ENCODE assay signal across 9 cellular contexts in the genomic region with DNA sequence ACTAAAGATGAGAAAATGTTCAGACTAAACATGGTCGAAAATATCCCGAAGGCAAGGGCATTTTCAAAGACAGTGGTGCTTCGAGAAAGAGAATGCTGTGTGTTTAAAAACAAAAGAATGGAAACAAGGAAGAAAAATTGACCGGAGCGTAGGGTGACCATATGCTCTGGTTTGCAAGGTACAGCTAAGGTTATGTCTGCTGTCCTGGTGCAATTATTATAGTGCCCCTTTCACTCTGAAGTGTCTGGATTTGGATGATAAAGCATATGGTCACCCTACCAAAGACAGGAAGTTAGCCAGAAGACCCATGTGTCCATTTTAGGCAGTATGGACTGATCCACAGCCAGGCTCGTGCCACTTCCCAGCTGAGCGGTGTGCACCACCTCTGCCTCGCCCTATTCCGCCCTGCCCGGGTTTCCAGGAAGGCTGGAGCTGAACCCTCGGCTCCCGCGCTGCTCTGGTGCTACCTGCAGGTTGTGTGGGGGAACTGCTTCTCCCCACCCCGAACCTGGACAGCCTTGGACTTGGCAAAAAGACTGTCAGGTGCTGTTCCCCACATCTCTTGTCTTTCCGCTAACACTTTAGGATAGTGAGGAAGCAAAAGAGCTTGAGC. TPM values are rescaled to one million over a fixed set of nuclear protein-coding genes. Genes with fewer than 3 reads are reported as not detected.
DNase-seq lines count a peak whose midpoint lies in the region; ATAC-seq and TF ChIP-seq lines count a peak whose summit lies in the region.
"Had no signal": no experiment of that assay in that cellular context is flagged by ENCODE, and none has a peak within 500 bp of the region (broad histone marks: within the 10 kb centered on the region; RNA-seq: fewer than 3 reads in every experiment).

No MANE protein-coding gene starts in this region.

- H3K4me3 Mint-ChIP-seq in activated T-cell treated with anti-CD3 and anti-CD28 coated beads, Interleukin-2, amount 50 U/mL, for 72 hours = no peak overlapping the region
- H3K4me3 Mint-ChIP-seq in activated T-helper 1 cell treated with anti-CD3 and anti-CD28 coated beads, Interleukin-12 subunit alpha, Interleukin-12 subunit beta, Interleukin-2, Interleukin-4 antibody, amounts not matched to agents 30 ng/mL and 10 ng/mL and 1 ng/mL, durations not matched to agents 14 hours and 24 hours and 36 hours = no peak overlapping the region
- H3K4me3 Mint-ChIP-seq: stimulated activated naive CD8-positive, alpha-beta T cell treated with anti-CD3 and anti-CD28 coated beads, Interleukin-15, Interleukin-2, amounts not matched to agents 100 ng/mL and 50 ng/mL, for 24 hours had no signal

- H3K9me3 Mint-ChIP-seq in activated T-cell treated with anti-CD3 and anti-CD28 coated beads, Interleukin-2, amount 50 U/mL, for 72 hours = no peaks in the 10 kb centered on the region
- H3K9me3 Mint-ChIP-seq in activated T-helper 1 cell treated with anti-CD3 and anti-CD28 coated beads, Interleukin-12 subunit alpha, Interleukin-12 subunit beta, Interleukin-2, Interleukin-4 antibody, amounts not matched to agents 30 ng/mL and 10 ng/mL and 1 ng/mL, durations not matched to agents 14 hours and 24 hours and 36 hours = no peaks in the 10 kb centered on the region
- H3K9me3 Mint-ChIP-seq: stimulated activated naive CD8-positive, alpha-beta T cell treated with anti-CD3 and anti-CD28 coated beads, Interleukin-15, Interleukin-2, amounts not matched to agents 100 ng/mL and 50 ng/mL, for 24 hours had no signal

- no peak overlapping the region for H3K4me3 ChIP-seq in AG10803 (ENCODE audit: low read length)
- no peak overlapping the region for H3K4me3 ChIP-seq in GM12875 (ENCODE audit: low read depth, low read length)
- no peak overlapping the region for H3K4me3 ChIP-seq in kidney epithelial cell (ENCODE audit: low read depth, low read length)

- DNase-seq in AG10803 (ENCODE audit: low read depth) (no peak), NCI-H510A (lab: John Stamatoyannopoulos, UW) (peak; percentile 52), kidney epithelial cell (ENCODE audit: low read depth) (no peak)
- DNase-seq in activated T-cell treated with anti-CD3 and anti-CD28 coated beads, Interleukin-2, amount 50 U/mL, for 72 hours = peak; percentile 17 to 30
- DNase-seq in central memory CD4-positive, alpha-beta T cell = no peak
- DNase-seq in activated T-helper 1 cell treated with anti-CD3 and anti-CD28 coated beads, Interleukin-12 subunit alpha, Interleukin-12 subunit beta, Interleukin-2, Interleukin-4 antibody, amounts not matched to agents 30 ng/mL and 10 ng/mL and 1 ng/mL, durations not matched to agents 14 hours and 24 hours and 36 hours (ENCODE audit: low spot score) = no peak

- TF ChIP-seq CTCF in AG10803 (conservative IDR thresholded peaks at IDR 0.05; ENCODE audit: low read length) (peak; percentile 29), GM12875 (IDR thresholded peaks at IDR 0.05; ENCODE audit: borderline replicate concordance, insufficient read depth, low read depth, low read length) (peak; percentile 77), kidney epithelial cell (IDR thresholded peaks at IDR 0.05; ENCODE audit: insufficient read depth, low read length, poor library complexity, severe bottlenecking) (peak; percentile 55)

- no peaks in the 10 kb centered on the region for H3K36me3 ChIP-seq in kidney epithelial cell (ENCODE audit: control insufficient read depth, insufficient read depth, low read length)

- no peaks in the 10 kb centered on the region for H3K36me3 Mint-ChIP-seq in activated T-cell treated with anti-CD3 and anti-CD28 coated beads, Interleukin-2, amount 50 U/mL, for 72 hours (ENCODE audit: insufficient read depth in 2 of 2)
- H3K36me3 Mint-ChIP-seq in activated T-helper 1 cell treated with anti-CD3 and anti-CD28 coated beads, Interleukin-12 subunit alpha, Interleukin-12 subunit beta, Interleukin-2, Interleukin-4 antibody, amounts not matched to agents 30 ng/mL and 10 ng/mL and 1 ng/mL, durations not matched to agents 14 hours and 24 hours and 36 hours (ENCODE audit: low read depth) = no peaks in the 10 kb centered on the region

- H3K27me3 Mint-ChIP-seq in activated T-cell treated with anti-CD3 and anti-CD28 coated beads, Interleukin-2, amount 50 U/mL, for 72 hours (ENCODE audit: low read depth) = peaks cover 34% of the 10 kb centered on the region
- peaks cover 39% of the 10 kb centered on the region for H3K27me3 Mint-ChIP-seq in activated T-helper 1 cell treated with anti-CD3 and anti-CD28 coated beads, Interleukin-12 subunit alpha, Interleukin-12 subunit beta, Interleukin-2, Interleukin-4 antibody, amounts not matched to agents 30 ng/mL and 10 ng/mL and 1 ng/mL, durations not matched to agents 14 hours and 24 hours and 36 hours (ENCODE audit: insufficient read depth)

- peaks cover 8% of the 10 kb centered on the region for H3K4me1 Mint-ChIP-seq in activated T-cell treated with anti-CD3 and anti-CD28 coated beads, Interleukin-2, amount 50 U/mL, for 72 hours (ENCODE audit: low read depth)
- no peaks in the 10 kb centered on the region for H3K4me1 Mint-ChIP-seq in activated T-helper 1 cell treated with anti-CD3 and anti-CD28 coated beads, Interleukin-12 subunit alpha, Interleukin-12 subunit beta, Interleukin-2, Interleukin-4 antibody, amounts not matched to agents 30 ng/mL and 10 ng/mL and 1 ng/mL, durations not matched to agents 14 hours and 24 hours and 36 hours (ENCODE audit: low read depth)

- intact Hi-C loops in activated T-helper 1 cell treated with anti-CD3 and anti-CD28 coated beads, Interleukin-12 subunit alpha, Interleukin-12 subunit beta, Interleukin-2, Interleukin-4 antibody, amounts not matched to agents 30 ng/mL and 10 ng/mL and 1 ng/mL, durations not matched to agents 14 hours and 24 hours and 36 hours (cut with micrococcal nuclease) = loop anchor here (10.0 kb wide), 1 partner anchor 283 kb away; the partner anchor contains the start of gene PPCDC

- H3K27me3 ChIP-seq in kidney epithelial cell (ENCODE audit: control insufficient read depth, insufficient read depth, low read length) = peaks cover 7% of the 10 kb centered on the region

- no peak overlapping the region for H3K27ac Mint-ChIP-seq in activated T-cell treated with anti-CD3 and anti-CD28 coated beads, Interleukin-2, amount 50 U/mL, for 72 hours
- H3K27ac Mint-ChIP-seq in activated T-helper 1 cell treated with anti-CD3 and anti-CD28 coated beads, Interleukin-12 subunit alpha, Interleukin-12 subunit beta, Interleukin-2, Interleukin-4 antibody, amounts not matched to agents 30 ng/mL and 10 ng/mL and 1 ng/mL, durations not matched to agents 14 hours and 24 hours and 36 hours = no peak overlapping the region
- H3K27ac Mint-ChIP-seq: stimulated activated naive CD8-positive, alpha-beta T cell treated with anti-CD3 and anti-CD28 coated beads, Interleukin-15, Interleukin-2, amounts not matched to agents 100 ng/mL and 50 ng/mL, for 24 hours had no signal

- peak; percentile 51 to 55 for ATAC-seq in activated T-cell treated with anti-CD3 and anti-CD28 coated beads, Interleukin-2, amount 50 U/mL, for 72 hours (replicated peaks in 1 of 2)
- no peak for ATAC-seq in HG02759 (IDR thresholded peaks at IDR 0.05; ENCODE audit: unreplicated experiment)

RNA-seq across cellular contexts. Expression of gene GOLGA6D, which starts 25.2 kb away (rescaled TPM):
- total RNA-seq in activated T-cell treated with anti-CD3 and anti-CD28 coated beads, Interleukin-2, amount 50 U/mL, for 72 hours = under 1 TPM in 1 of 2 donors, not detected in 1; 0.55 TPM
- total RNA-seq in kidney epithelial cell = not detected in 2 replicates
- total RNA-seq in activated T-helper 1 cell treated with anti-CD3 and anti-CD28 coated beads, Interleukin-12 subunit alpha, Interleukin-12 subunit beta, Interleukin-2, Interleukin-4 antibody, amounts not matched to agents 30 ng/mL and 10 ng/mL and 1 ng/mL, durations not matched to agents 14 hours and 24 hours and 36 hours = not detected in 2 replicates

RNA-seq across cellular contexts. Expression of gene COMMD4, which starts 28.0 kb away (rescaled TPM):
- 10 to 100 TPM; 50.6 to 61.1 TPM for total RNA-seq in activated T-cell treated with anti-CD3 and anti-CD28 coated beads, Interleukin-2, amount 50 U/mL, for 72 hours
- 108 and 119 TPM in 2 replicates for total RNA-seq in kidney epithelial cell
- 79.8 and 79.9 TPM in 2 replicates for total RNA-seq in activated T-helper 1 cell treated with anti-CD3 and anti-CD28 coated beads, Interleukin-12 subunit alpha, Interleukin-12 subunit beta, Interleukin-2, Interleukin-4 antibody, amounts not matched to agents 30 ng/mL and 10 ng/mL and 1 ng/mL, durations not matched to agents 14 hours and 24 hours and 36 hours

RNA-seq across cellular contexts. Expression of gene NEIL1, which starts 39.0 kb away (rescaled TPM):
- total RNA-seq in activated T-cell treated with anti-CD3 and anti-CD28 coated beads, Interleukin-2, amount 50 U/mL, for 72 hours = 10 to 100 TPM in 1 of 2 donors, 1 to 10 TPM in 1; 5.8 to 11.0 TPM
- 6.1 and 10.1 TPM in 2 replicates for total RNA-seq in kidney epithelial cell
- 4.7 and 5.3 TPM in 2 replicates for total RNA-seq in activated T-helper 1 cell treated with anti-CD3 and anti-CD28 coated beads, Interleukin-12 subunit alpha, Interleukin-12 subunit beta, Interleukin-2, Interleukin-4 antibody, amounts not matched to agents 30 ng/mL and 10 ng/mL and 1 ng/mL, durations not matched to agents 14 hours and 24 hours and 36 hours

RNA-seq across cellular contexts. Expression of gene GOLGA6C, which starts 49.8 kb away (rescaled TPM):
- under 1 TPM in 1 of 2 donors, not detected in 1; 0.34 TPM for total RNA-seq in activated T-cell treated with anti-CD3 and anti-CD28 coated beads, Interleukin-2, amount 50 U/mL, for 72 hours
- total RNA-seq in kidney epithelial cell = not detected in 2 replicates
- total RNA-seq in activated T-helper 1 cell treated with anti-CD3 and anti-CD28 coated beads, Interleukin-12 subunit alpha, Interleukin-12 subunit beta, Interleukin-2, Interleukin-4 antibody, amounts not matched to agents 30 ng/mL and 10 ng/mL and 1 ng/mL, durations not matched to agents 14 hours and 24 hours and 36 hours = not detected in 2 replicates

Comparison
In these comparisons a context has a peak if more than half of its experiments do, and no peak if none do; other contexts are left out.
1. DNase-seq: peak in NCI-H510A (single experiment) and activated T-cell treated with anti-CD3 and anti-CD28 coated beads, Interleukin-2, amount 50 U/mL, for 72 hours (2 of 2); none in AG10803 (single experiment), kidney epithelial cell (single experiment), central memory CD4-positive, alpha-beta T cell (single experiment) and activated T-helper 1 cell treated with anti-CD3 and anti-CD28 coated beads, Interleukin-12 subunit alpha, Interleukin-12 subunit beta, Interleukin-2, Interleukin-4 antibody, amounts not matched to agents 30 ng/mL and 10 ng/mL and 1 ng/mL, durations not matched to agents 14 hours and 24 hours and 36 hours (single experiment).
2. Peak in every context shown above with its lines, with median percentiles within 50 percentile points of each other: CTCF ChIP-seq.